In the genomic region with DNA sequence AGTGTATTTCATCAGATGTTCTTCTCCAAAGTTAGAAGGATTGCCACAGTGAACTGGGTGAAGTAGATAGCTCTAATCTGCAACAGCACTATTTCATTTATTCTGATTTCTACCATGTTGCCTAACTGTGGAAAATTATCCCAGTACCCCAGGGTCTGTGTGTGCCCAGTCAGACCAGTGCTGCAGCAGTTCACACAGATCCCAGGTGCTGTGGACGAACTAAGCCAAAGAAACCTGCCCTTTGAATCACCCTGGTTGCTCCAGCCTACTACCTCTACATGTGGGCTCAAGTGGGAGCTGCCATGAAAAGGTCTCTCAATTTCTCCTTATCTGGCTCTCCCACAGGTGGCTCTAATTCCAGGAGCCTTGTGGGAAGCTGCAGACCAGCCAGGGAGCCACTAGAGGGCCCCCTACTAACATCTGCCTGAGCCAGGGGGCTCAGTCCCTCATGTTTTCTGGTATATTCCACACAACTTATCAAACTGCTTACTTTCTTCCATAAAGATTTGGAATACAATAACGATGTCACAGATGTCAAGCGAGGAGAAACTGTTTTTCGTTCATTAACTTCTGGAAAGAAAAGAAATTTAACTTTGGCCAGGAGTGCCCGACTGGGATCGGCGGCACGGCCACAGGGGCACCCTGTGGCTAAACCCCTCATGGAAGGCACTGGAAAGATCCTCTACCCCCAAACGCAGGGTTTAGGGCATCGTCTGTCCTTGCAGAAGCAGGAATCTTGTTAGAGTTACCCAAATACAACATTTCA, we compare ENCODE assay signal across 8 cellular contexts. TPM values are rescaled to one million over a fixed set of nuclear protein-coding genes. Genes with fewer than 3 reads are reported as not detected.
DNase-seq lines count a peak whose midpoint lies in the region; ATAC-seq, FAIRE-seq and TF ChIP-seq lines count a peak whose summit lies in the region.

No MANE protein-coding gene starts in this region.

- FAIRE-seq in astrocyte (lab: Jason Lieb, UNC), result no peak

- H3K27me3 Mint-ChIP-seq in astrocyte (ENCODE audit: low read depth, unreplicated experiment), result peaks cover 15% of the 10 kb centered on the region

- H3K9ac ChIP-seq in astrocyte (ENCODE audit: low read length), result no peak overlapping the region

- ATAC-seq in HG02938 (IDR thresholded peaks at IDR 0.05; ENCODE audit: unreplicated experiment), result no peak

- H3K36me3 Mint-ChIP-seq in astrocyte (ENCODE audit: low read depth, unreplicated experiment), result no peaks in the 10 kb centered on the region

- H3K27ac ChIP-seq in RWPE1 (peak overlapping the region; percentile 41; the same call in 1 of the 2 replicates), astrocyte (ENCODE audit: low read depth, low read length) (no peak overlapping the region)

- H3K4me3 Mint-ChIP-seq in astrocyte (ENCODE audit: unreplicated experiment), result no peak overlapping the region

- H3K4me1 Mint-ChIP-seq in astrocyte (ENCODE audit: low read depth, unreplicated experiment), result peaks cover 14% of the 10 kb centered on the region

- H2AFZ ChIP-seq in astrocyte (ENCODE audit: low read depth, low read length), result no peak overlapping the region

- no peaks in the 10 kb centered on the region for H4K20me1 ChIP-seq in astrocyte (ENCODE audit: insufficient read depth, low read length)

- TF ChIP-seq CTCF in RWPE1 (conservative IDR thresholded peaks at IDR 0.05; ENCODE audit: low read depth), result peak; percentile 69
- TF ChIP-seq CTCF in astrocyte (IDR thresholded peaks at IDR 0.05; ENCODE audit: insufficient read depth, low read depth, low read length), result peak; percentile 56

- POLR2A ChIA-PET in RWPE1 (lab: Yijun Ruan, JAX; ENCODE audit: low non-redundant PET), result no interaction called here

- H3K36me3 ChIP-seq in astrocyte (ENCODE audit: insufficient read depth, low read length), result no peaks in the 10 kb centered on the region

- no peaks in the 10 kb centered on the region for H3K9me3 ChIP-seq in astrocyte (ENCODE audit: insufficient read depth, low read depth, low read length)

- no peak overlapping the region for H3K4me2 ChIP-seq in astrocyte (ENCODE audit: low read length)

- H3K79me2 ChIP-seq in astrocyte (ENCODE audit: insufficient read depth, low read length), result no peaks in the 10 kb centered on the region

- H3K9me3 Mint-ChIP-seq in astrocyte (ENCODE audit: unreplicated experiment), result peaks cover 2% of the 10 kb centered on the region

- H3K27me3 ChIP-seq in astrocyte (ENCODE audit: insufficient read depth, low read length), result no peaks in the 10 kb centered on the region

- DNase-seq in NCI-H2196 (lab: John Stamatoyannopoulos, UW; ENCODE audit: unreplicated experiment) (peak; percentile 56), NCI-H2196 treated with DMSO at 0.1 percent for 48 hours (lab: John Stamatoyannopoulos, UW; ENCODE audit: unreplicated experiment) (no peak), HUDEP-2 (lab: John Stamatoyannopoulos, UW; ENCODE audit: unreplicated experiment in 76 of 76) (peak in 48 of 76 experiments; percentile 4 to 61 (median 31)), RWPE1 (ENCODE audit: low spot score) (peak; percentile 59), astrocyte (ENCODE audit: low read depth) (no peak), iPS-NIHi7 (ENCODE audit: extremely low spot score) (peak; percentile 84)
- peak; percentile 21 to 34 for DNase-seq in stimulated activated CD4-positive, alpha-beta T cell treated with anti-CD3 and anti-CD28 coated beads, Interleukin-2, amount 100 ng/mL, for 48 hours

- no peak overlapping the region for H3K4me3 ChIP-seq in astrocyte (ENCODE audit: insufficient read depth, low read depth, low read length)

- no peaks in the 10 kb centered on the region for H3K4me1 ChIP-seq in astrocyte (ENCODE audit: insufficient read depth, low read length)

- CTCF ChIA-PET in RWPE1 (lab: Yijun Ruan, JAX), result interaction anchor here (1.3 kb wide), 1 partner anchor 10 kb away, joined by 7 read pairs; no protein-coding TSS in a partner anchor

- peak overlapping the region; percentile 21 for H3K27ac Mint-ChIP-seq in astrocyte (ENCODE audit: unreplicated experiment)

RNA-seq across cellular contexts. Expression of a gene that starts 31.6 kb away (rescaled TPM):
- not detected in 2 replicates for total RNA-seq in astrocyte

Comparison
In these comparisons a context has a peak if more than half of its experiments do, and no peak if none do; other contexts are left out.
1. DNase-seq: peak in NCI-H2196 (single experiment), HUDEP-2 (48 of 76), RWPE1 (single experiment), iPS-NIHi7 (single experiment) and stimulated activated CD4-positive, alpha-beta T cell treated with anti-CD3 and anti-CD28 coated beads, Interleukin-2, amount 100 ng/mL, for 48 hours (2 of 2); none in NCI-H2196 treated with DMSO at 0.1 percent for 48 hours (single experiment) and astrocyte (single experiment).